Comparison of ENCODE assay signal across 8 cellular contexts in genomic region chr9:34179528-34180138, GRCh38. TPM values are rescaled to one million over a fixed set of nuclear protein-coding genes. Genes with fewer than 3 reads are reported as not detected.
DNase-seq lines count a peak whose midpoint lies in the region; ATAC-seq and TF ChIP-seq lines count a peak whose summit lies in the region.

No MANE protein-coding gene starts in this region.

- no peaks in the 10 kb centered on the region for H3K27me3 Mint-ChIP-seq in nephron progenitor cell (ENCODE audit: low read depth, poor library complexity)

- H3K9me3 ChIP-seq in RWPE2 (ENCODE audit: severe bottlenecking): no peaks in the 10 kb centered on the region

- peak overlapping the region; percentile 80 for H3K27ac ChIP-seq in 22Rv1
- H3K27ac ChIP-seq in RWPE2 (ENCODE audit: poor library complexity, severe bottlenecking): peak overlapping the region; percentile 96

- peak overlapping the region; percentile 99 for H3K27ac Mint-ChIP-seq in nephron progenitor cell

- H3K4me1 ChIP-seq in RWPE2 (ENCODE audit: insufficient read depth, poor library complexity, severe bottlenecking): peaks cover 19% of the 10 kb centered on the region

- H3K36me3 Mint-ChIP-seq in nephron progenitor cell (ENCODE audit: low read depth): peaks cover 19% of the 10 kb centered on the region

- ATAC-seq in GM18511 (IDR thresholded peaks at IDR 0.05; ENCODE audit: unreplicated experiment) (peak; percentile 3), RWPE2 (ENCODE audit: low read depth) (peak; percentile 22), esophagus mucosa (peak; percentile 30), GM21367 (IDR thresholded peaks at IDR 0.05; ENCODE audit: unreplicated experiment) (no peak)

- peaks cover 20% of the 10 kb centered on the region for H3K4me1 Mint-ChIP-seq in nephron progenitor cell

- no peaks in the 10 kb centered on the region for H3K27me3 ChIP-seq in RWPE2 (ENCODE audit: insufficient read depth, poor library complexity, severe bottlenecking)

- H3K4me3 ChIP-seq in RWPE2 (ENCODE audit: severe bottlenecking): peak overlapping the region; percentile 82

- H3K36me3 ChIP-seq in RWPE2 (ENCODE audit: low read depth): peaks cover 24% of the 10 kb centered on the region

- TF ChIP-seq CTCF in 22Rv1 (IDR thresholded peaks at IDR 0.05) (no peak), RWPE2 (IDR thresholded peaks at IDR 0.05; ENCODE audit: poor library complexity, severe bottlenecking) (no peak), nephron progenitor cell (IDR thresholded peaks at IDR 0.05) (no peak)

- peak overlapping the region; percentile 99 for H3K4me3 Mint-ChIP-seq in nephron progenitor cell

- no peak for DNase-seq in RWPE2 (ENCODE audit: low spot score)
- DNase-seq in nephron progenitor cell: no peak
- DNase-seq in NCI-H187 treated with DMSO at 0.1 percent for 48 hours (lab: John Stamatoyannopoulos, UW): no peak
- DNase-seq in NCI-H774 (lab: John Stamatoyannopoulos, UW): no peak

- H3K9me3 Mint-ChIP-seq in nephron progenitor cell: peaks cover 4% of the 10 kb centered on the region

RNA-seq across cellular contexts. Expression of gene UBAP1, which starts 0.8 kb away (rescaled TPM):
- 63.9 TPM for total RNA-seq in esophagus mucosa

RNA-seq across cellular contexts. Expression of gene DCAF12, which starts 53.1 kb away (rescaled TPM):
- 39.5 TPM for total RNA-seq in esophagus mucosa
